34 cellular contexts compared by ENCODE assay signal in genomic region chr3:78726545-78726944, GRCh38.
DNase-seq lines count a peak whose midpoint lies in the region; ATAC-seq, FAIRE-seq and TF ChIP-seq lines count a peak whose summit lies in the region.
"Had no signal": no experiment of that assay in that cellular context is flagged by ENCODE, and none has a peak within 500 bp of the region (broad histone marks: within the 10 kb centered on the region; RNA-seq: fewer than 3 reads in every experiment).

No MANE protein-coding gene starts in this region.

- H3K27me3 ChIP-seq in BLaER1 (no peaks in the 10 kb centered on the region), keratinocyte (ENCODE audit: control insufficient read depth, extremely low read depth, insufficient read depth, low read length) (no peaks in the 10 kb centered on the region)
- H3K27me3 ChIP-seq: ascending aorta, foreskin keratinocyte, pancreas, right atrium auricular region, tibial nerve had no signal

- H3K4me1 ChIP-seq in BLaER1 (peaks cover 52% of the 10 kb centered on the region), keratinocyte (ENCODE audit: control insufficient read depth, extremely low read depth, insufficient read depth, low read length) (peaks cover 5% of the 10 kb centered on the region)
- H3K4me1 ChIP-seq: ascending aorta, right atrium auricular region had no signal

- no peak overlapping the region for H3K9ac ChIP-seq in BLaER1
- no peak overlapping the region for H3K9ac ChIP-seq in keratinocyte (ENCODE audit: control insufficient read depth, extremely low read depth, insufficient read depth, low read length)

- H3K27ac ChIP-seq in BLaER1 (peak overlapping the region; percentile 53; the same call in 1 of the 2 replicates), keratinocyte (ENCODE audit: control insufficient read depth, insufficient read depth, low read length) (no peak overlapping the region)
- H3K27ac ChIP-seq: A549, ascending aorta, foreskin keratinocyte, HL-60, pancreas, right atrium auricular region, tibial nerve had no signal

- no peak for ATAC-seq in HG03175 (IDR thresholded peaks at IDR 0.05; ENCODE audit: unreplicated experiment)
- ATAC-seq: A549; activated CD4-positive, alpha-beta T cell treated with anti-CD3 and anti-CD28 coated beads for 36 hours; activated CD8-positive, alpha-beta T cell treated with anti-CD3 and anti-CD28 coated beads, Interleukin-2, amount 10 ng/mL, durations not matched to agents 7 days and 5 days; esophagus mucosa; foreskin keratinocyte; HCT116; HepG2; left colon; naive thymus-derived CD8-positive, alpha-beta T cell; pancreas had no signal

- no peak overlapping the region for H2AFZ ChIP-seq in keratinocyte (ENCODE audit: control insufficient read depth, low read length)

- H3K4me3 ChIP-seq in BLaER1 (no peak overlapping the region), keratinocyte (ENCODE audit: control insufficient read depth in 2 of 3, extremely low read depth in 1 of 3, insufficient read depth in 2 of 3, low read depth in 1 of 3, low read length in 3 of 3) (no peak overlapping the region)
- H3K4me3 ChIP-seq: A549, ascending aorta, pancreas, right atrium auricular region, smooth muscle cell, tibial nerve had no signal

- H3K79me2 ChIP-seq in keratinocyte (ENCODE audit: control insufficient read depth, insufficient read depth, low read length), result no peaks in the 10 kb centered on the region

- dilution Hi-C loops in keratinocyte (cut with MboI; ENCODE audit: extremely low pct_ligation_motif_present, low sequenced_read_pairs), result no loop called here

- H3K9me3 ChIP-seq in BLaER1 (no peaks in the 10 kb centered on the region), keratinocyte (ENCODE audit: control insufficient read depth, low read depth, low read length) (no peaks in the 10 kb centered on the region)
- H3K9me3 ChIP-seq: A549, ascending aorta, pancreas, right atrium auricular region, tibial nerve had no signal

- DNase-seq in NCI-H146 (lab: John Stamatoyannopoulos, UW) (peak; percentile 57), NCI-H82 (lab: John Stamatoyannopoulos, UW) (peak; percentile 91), keratinocyte (ENCODE audit: low read depth, low spot score) (no peak), DMS153 (lab: John Stamatoyannopoulos, UW) (no peak), HT-29 (ENCODE audit: low spot score) (no peak), Ammon's horn (ENCODE audit: low spot score) (no peak)
- DNase-seq: activated CD4-positive, alpha-beta T cell treated with anti-CD3 and anti-CD28 coated beads for 36 hours; activated CD8-positive, alpha-beta T cell treated with anti-CD3 and anti-CD28 coated beads, Interleukin-2, amount 10 ng/mL, durations not matched to agents 7 days and 5 days; activated effector memory CD4-positive, alpha-beta T cell treated with Interleukin-2 at 50 U/mL for 16 hours; activated naive CD8-positive, alpha-beta T cell treated with anti-CD3 and anti-CD28 coated beads for 36 hours; caudate nucleus; cortex of kidney; foreskin keratinocyte; GDM1; Karpas-422; left colon; naive thymus-derived CD8-positive, alpha-beta T cell; NCI-H1694; NCI-H226; NK-92 treated with Interleukin-12 subunit alpha and Interleukin-12 subunit beta, amount 100 ng/mL, for 24 hours; pancreas; SHP77; stimulated activated CD4-positive, alpha-beta T cell treated with anti-CD3 and anti-CD28 coated beads, Interleukin-2, amount 100 ng/mL, for 24 hours had no signal

- peak; percentile 20 for FAIRE-seq in keratinocyte (lab: Jason Lieb, UNC)
- FAIRE-seq: A549, HepG2 had no signal

- H3K4me2 ChIP-seq in BLaER1, result peak overlapping the region; percentile 39
- H3K4me2 ChIP-seq in keratinocyte (ENCODE audit: control insufficient read depth, extremely low read depth, insufficient read depth, low read depth, low read length), result no peak overlapping the region
- H3K4me2 ChIP-seq: A549, smooth muscle cell had no signal

- TF ChIP-seq CTCF in keratinocyte (optimal IDR thresholded peaks at IDR 0.05 in 1 of 3, IDR thresholded peaks at IDR 0.05 in 1 of 3, conservative IDR thresholded peaks at IDR 0.05 in 1 of 3; ENCODE audit: extremely low read depth in 1 of 3, insufficient read depth in 2 of 3, low read length in 3 of 3), result no peak

- H3K36me3 ChIP-seq in BLaER1 (no peaks in the 10 kb centered on the region), keratinocyte (ENCODE audit: control insufficient read depth in 2 of 2, extremely low read depth in 1 of 2, insufficient read depth in 2 of 2, low read length in 2 of 2) (no peaks in the 10 kb centered on the region)
- H3K36me3 ChIP-seq: ascending aorta, pancreas, right atrium auricular region, tibial nerve had no signal

- no peaks in the 10 kb centered on the region for H3K9me1 ChIP-seq in keratinocyte (ENCODE audit: control insufficient read depth, extremely low read depth, insufficient read depth, low read length)

- no peaks in the 10 kb centered on the region for H4K20me1 ChIP-seq in BLaER1
- no peaks in the 10 kb centered on the region for H4K20me1 ChIP-seq in keratinocyte (ENCODE audit: control insufficient read depth, extremely low read depth, insufficient read depth, low read length)

Comparison
In these comparisons a context has a peak if more than half of its experiments do, and no peak if none do; other contexts are left out.
1. DNase-seq: peak in NCI-H146 (single experiment) and NCI-H82 (single experiment); none in keratinocyte (single experiment), DMS153 (single experiment), HT-29 (single experiment) and Ammon's horn (single experiment).